1 cellular context compared by ENCODE assay signal in genomic region chr1:184747089-184747955, GRCh38.
A peak's percentile ranks its signal among the peaks of the same experiment; 100 is the strongest.
TF ChIP-seq lines count a peak whose summit lies in the region.

No MANE protein-coding gene starts in this region.

TF ChIP-seq in GM12878, 131 proteins besides CTCF, POLR2A, EP300 and RAD21 (continued from another document):
- TF ChIP-seq SMC3 (IDR thresholded peaks at IDR 0.05; ENCODE audit: borderline replicate concordance, low read length) (no peak), CHD4 (IDR thresholded peaks at IDR 0.05) (no peak), DPF2 (IDR thresholded peaks at IDR 0.05) (peak; percentile 62; the same call in 1 of the 2 replicates), MEF2A (IDR thresholded peaks at IDR 0.05; ENCODE audit: insufficient read depth, low read depth, low read length) (0 out of 2 replicates have a peak, but pooled peaks have one; percentile 6), STAT1 (conservative IDR thresholded peaks at IDR 0.05) (no peak), ZBTB33 (IDR thresholded peaks at IDR 0.05) (no peak), KAT2A (conservative IDR thresholded peaks at IDR 0.05; ENCODE audit: control insufficient read depth, low read depth, low read length) (no peak), MYC (IDR thresholded peaks at IDR 0.05; ENCODE audit: insufficient read depth, insufficient read length, insufficient replicate concordance, low read length, severe bottlenecking) (no peak), RBBP5 (conservative IDR thresholded peaks at IDR 0.05) (no peak), TARDBP (IDR thresholded peaks at IDR 0.05; ENCODE audit: borderline replicate concordance) (no peak), FOXM1 (IDR thresholded peaks at IDR 0.05; ENCODE audit: low read depth, low read length) (0 out of 2 replicates have a peak, but pooled peaks have one; percentile 21), HSF1 (IDR thresholded peaks at IDR 0.05; ENCODE audit: low read depth, low read length) (no peak), CBX3 (IDR thresholded peaks at IDR 0.05; ENCODE audit: borderline replicate concordance, low read depth) (no peak), NFYA (IDR thresholded peaks at IDR 0.05; ENCODE audit: borderline replicate concordance, low read depth, low read length) (no peak), MYB (IDR thresholded peaks at IDR 0.05; ENCODE audit: borderline replicate concordance, low read depth, low read length) (no peak), ZNF207 (IDR thresholded peaks at IDR 0.05; ENCODE audit: borderline replicate concordance) (no peak), E2F8 (IDR thresholded peaks at IDR 0.05; ENCODE audit: low read depth, partially characterized antibody) (no peak), ESRRA (IDR thresholded peaks at IDR 0.05; ENCODE audit: low read length) (no peak), RFX5 (IDR thresholded peaks at IDR 0.05; ENCODE audit: low read depth, low read length) (no peak), HDAC2 (IDR thresholded peaks at IDR 0.05) (no peak), JUNB (IDR thresholded peaks at IDR 0.05) (peak; percentile 35; the same call in 1 of the 2 replicates), MTA2 (IDR thresholded peaks at IDR 0.05; ENCODE audit: low read depth) (peak; percentile 56; the same call in 1 of the 2 replicates), PML (IDR thresholded peaks at IDR 0.05; ENCODE audit: low read length) (no peak), ZNF274 (IDR thresholded peaks at IDR 0.05; ENCODE audit: insufficient read depth, insufficient read length) (no peak), FOS (IDR thresholded peaks at IDR 0.05; ENCODE audit: borderline replicate concordance, extremely low read depth, insufficient read length) (no peak), BRCA1 (IDR thresholded peaks at IDR 0.05; ENCODE audit: low read depth, low read length) (no peak), TCF7 (IDR thresholded peaks at IDR 0.05; ENCODE audit: borderline replicate concordance) (no peak), BHLHE40 (IDR thresholded peaks at IDR 0.05; ENCODE audit: borderline replicate concordance in 1 of 2, low read depth in 2 of 2, low read length in 1 of 2) (no peak)
- TF ChIP-seq, protein P1, sequence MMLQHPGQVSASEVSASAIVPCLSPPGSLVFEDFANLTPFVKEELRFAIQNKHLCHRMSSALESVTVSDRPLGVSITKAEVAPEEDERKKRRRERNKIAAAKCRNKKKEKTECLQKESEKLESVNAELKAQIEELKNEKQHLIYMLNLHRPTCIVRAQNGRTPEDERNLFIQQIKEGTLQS (IDR thresholded peaks at IDR 0.05; ENCODE audit: borderline replicate concordance, extremely low read depth, low read depth, low read length): no peak
- TF ChIP-seq, protein P2, sequence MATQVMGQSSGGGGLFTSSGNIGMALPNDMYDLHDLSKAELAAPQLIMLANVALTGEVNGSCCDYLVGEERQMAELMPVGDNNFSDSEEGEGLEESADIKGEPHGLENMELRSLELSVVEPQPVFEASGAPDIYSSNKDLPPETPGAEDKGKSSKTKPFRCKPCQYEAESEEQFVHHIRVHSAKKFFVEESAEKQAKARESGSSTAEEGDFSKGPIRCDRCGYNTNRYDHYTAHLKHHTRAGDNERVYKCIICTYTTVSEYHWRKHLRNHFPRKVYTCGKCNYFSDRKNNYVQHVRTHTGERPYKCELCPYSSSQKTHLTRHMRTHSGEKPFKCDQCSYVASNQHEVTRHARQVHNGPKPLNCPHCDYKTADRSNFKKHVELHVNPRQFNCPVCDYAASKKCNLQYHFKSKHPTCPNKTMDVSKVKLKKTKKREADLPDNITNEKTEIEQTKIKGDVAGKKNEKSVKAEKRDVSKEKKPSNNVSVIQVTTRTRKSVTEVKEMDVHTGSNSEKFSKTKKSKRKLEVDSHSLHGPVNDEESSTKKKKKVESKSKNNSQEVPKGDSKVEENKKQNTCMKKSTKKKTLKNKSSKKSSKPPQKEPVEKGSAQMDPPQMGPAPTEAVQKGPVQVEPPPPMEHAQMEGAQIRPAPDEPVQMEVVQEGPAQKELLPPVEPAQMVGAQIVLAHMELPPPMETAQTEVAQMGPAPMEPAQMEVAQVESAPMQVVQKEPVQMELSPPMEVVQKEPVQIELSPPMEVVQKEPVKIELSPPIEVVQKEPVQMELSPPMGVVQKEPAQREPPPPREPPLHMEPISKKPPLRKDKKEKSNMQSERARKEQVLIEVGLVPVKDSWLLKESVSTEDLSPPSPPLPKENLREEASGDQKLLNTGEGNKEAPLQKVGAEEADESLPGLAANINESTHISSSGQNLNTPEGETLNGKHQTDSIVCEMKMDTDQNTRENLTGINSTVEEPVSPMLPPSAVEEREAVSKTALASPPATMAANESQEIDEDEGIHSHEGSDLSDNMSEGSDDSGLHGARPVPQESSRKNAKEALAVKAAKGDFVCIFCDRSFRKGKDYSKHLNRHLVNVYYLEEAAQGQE (IDR thresholded peaks at IDR 0.05; ENCODE audit: low read depth, low read length): no peak
- TF ChIP-seq, protein P3, sequence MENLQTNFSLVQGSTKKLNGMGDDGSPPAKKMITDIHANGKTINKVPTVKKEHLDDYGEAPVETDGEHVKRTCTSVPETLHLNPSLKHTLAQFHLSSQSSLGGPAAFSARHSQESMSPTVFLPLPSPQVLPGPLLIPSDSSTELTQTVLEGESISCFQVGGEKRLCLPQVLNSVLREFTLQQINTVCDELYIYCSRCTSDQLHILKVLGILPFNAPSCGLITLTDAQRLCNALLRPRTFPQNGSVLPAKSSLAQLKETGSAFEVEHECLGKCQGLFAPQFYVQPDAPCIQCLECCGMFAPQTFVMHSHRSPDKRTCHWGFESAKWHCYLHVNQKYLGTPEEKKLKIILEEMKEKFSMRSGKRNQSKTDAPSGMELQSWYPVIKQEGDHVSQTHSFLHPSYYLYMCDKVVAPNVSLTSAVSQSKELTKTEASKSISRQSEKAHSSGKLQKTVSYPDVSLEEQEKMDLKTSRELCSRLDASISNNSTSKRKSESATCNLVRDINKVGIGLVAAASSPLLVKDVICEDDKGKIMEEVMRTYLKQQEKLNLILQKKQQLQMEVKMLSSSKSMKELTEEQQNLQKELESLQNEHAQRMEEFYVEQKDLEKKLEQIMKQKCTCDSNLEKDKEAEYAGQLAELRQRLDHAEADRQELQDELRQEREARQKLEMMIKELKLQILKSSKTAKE (IDR thresholded peaks at IDR 0.05; ENCODE audit: low read depth, poor library complexity, severe bottlenecking): no peak
